Comparison of ENCODE assay signal across 9 cellular contexts in the genomic region with DNA sequence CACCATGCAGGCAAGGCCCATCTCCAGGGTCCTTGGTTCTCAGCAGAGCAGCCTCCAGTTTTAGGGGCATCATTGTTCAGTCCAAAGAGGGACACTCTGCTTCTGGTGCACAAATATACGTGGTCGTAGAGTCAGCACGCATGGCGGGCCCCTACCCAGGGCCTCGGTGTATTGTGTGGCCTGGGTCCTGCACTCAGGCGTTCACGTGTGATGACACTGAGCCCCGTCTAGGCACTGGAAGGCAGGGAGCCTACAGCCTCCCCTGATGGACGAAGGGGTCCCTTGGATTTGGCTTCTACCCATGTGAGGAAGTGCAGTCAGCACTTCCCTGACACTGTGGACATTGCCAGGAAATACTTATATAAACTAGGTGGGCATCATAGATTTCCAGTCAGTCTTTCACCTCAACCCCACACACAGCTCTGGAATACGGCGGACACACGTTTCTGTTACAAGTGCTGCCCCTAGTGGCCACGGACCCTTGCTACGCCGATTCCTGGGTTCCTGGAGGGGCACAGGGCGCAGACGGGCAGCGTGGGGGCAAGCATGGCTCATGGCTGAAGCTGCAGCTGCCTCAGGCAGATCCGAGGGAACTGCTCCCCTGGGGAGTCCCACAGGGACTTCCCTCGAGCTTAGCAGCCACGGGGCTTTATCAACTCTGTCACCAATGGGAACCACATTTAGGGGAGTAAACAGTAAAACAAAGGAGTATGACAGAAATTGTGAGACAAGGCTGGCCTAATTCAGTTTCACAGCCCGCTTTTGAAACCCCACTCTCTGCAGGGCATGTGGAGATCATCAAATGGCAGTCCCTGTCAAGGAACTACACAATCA. TPM values are rescaled to one million over a fixed set of nuclear protein-coding genes. Genes with fewer than 3 reads are reported as not detected.
DNase-seq lines count a peak whose midpoint lies in the region; ATAC-seq and TF ChIP-seq lines count a peak whose summit lies in the region.
"Had no signal": no experiment of that assay in that cellular context is flagged by ENCODE, and none has a peak within 500 bp of the region (broad histone marks: within the 10 kb centered on the region; RNA-seq: fewer than 3 reads in every experiment).

No MANE protein-coding gene starts in this region.

- H3K9me2 ChIP-seq in OCI-LY7 (ENCODE audit: insufficient read depth, low read length), result no peaks in the 10 kb centered on the region

- H4K20me1 ChIP-seq in BLaER1, result no peaks in the 10 kb centered on the region
- no peaks in the 10 kb centered on the region for H4K20me1 ChIP-seq in OCI-LY7 (ENCODE audit: insufficient read depth, low read length)

- H3K27me3 ChIP-seq in BLaER1 (no peaks in the 10 kb centered on the region), ovary (no peaks in the 10 kb centered on the region)

- peaks cover 25% of the 10 kb centered on the region for H3K4me1 ChIP-seq in BLaER1
- peaks cover 3% of the 10 kb centered on the region for H3K4me1 ChIP-seq in OCI-LY7 (ENCODE audit: insufficient read depth, low read length, poor library complexity, severe bottlenecking)
- H3K4me1 ChIP-seq in ovary (ENCODE audit: insufficient read depth), result no peaks in the 10 kb centered on the region

- TF ChIP-seq CTCF in OCI-LY7 (conservative IDR thresholded peaks at IDR 0.05; ENCODE audit: low read length) (peak; percentile 83), ovary (IDR thresholded peaks at IDR 0.05) (no peak)

- CTCF ChIA-PET in OCI-LY7 (lab: Charles Lee; ENCODE audit: unreplicated experiment), result no interaction called here

- no peak overlapping the region for H2AFZ ChIP-seq in OCI-LY7 (ENCODE audit: low read length)

- intact Hi-C loops in OCI-LY7 (cut with micrococcal nuclease; ENCODE audit: unreplicated experiment), result no loop called here
- intact Hi-C loops in ovary (cut with DNase I), result no loop called here

- H3K27ac ChIP-seq in BLaER1 (peak overlapping the region; percentile 43; the same call in 1 of the 2 replicates), OCI-LY7 (ENCODE audit: low read depth, low read length, poor library complexity, severe bottlenecking) (no peak overlapping the region), ovary (no peak overlapping the region)
- H3K27ac ChIP-seq: epithelial cell of prostate had no signal

- no peaks in the 10 kb centered on the region for H3K79me2 ChIP-seq in OCI-LY7 (ENCODE audit: insufficient read depth, low read depth, low read length)

- peaks cover 74% of the 10 kb centered on the region for H3K36me3 ChIP-seq in BLaER1
- H3K36me3 ChIP-seq in OCI-LY7 (ENCODE audit: insufficient read depth, low read length), result no peaks in the 10 kb centered on the region
- no peaks in the 10 kb centered on the region for H3K36me3 ChIP-seq in ovary

- POLR2A ChIA-PET in OCI-LY7 (lab: Charles Lee), result interaction anchor here (0.7 kb wide), 1 partner anchor 456 kb away, joined by 4 read pairs; no protein-coding TSS in a partner anchor

- 0 out of 2 replicates have a peak overlapping the region, but pooled peaks have one; percentile 15 for H3K9ac ChIP-seq in BLaER1

- no TSS peak for BruUV-seq in OCI-LY7 (replicated peaks; lab: Mats Ljungman, UMichigan)

- DNase-seq in OCI-LY7 (ENCODE audit: low spot score) (peak; percentile 54), iPS DF 19.7 (ENCODE audit: low read depth, low spot score) (peak; percentile 38), middle frontal gyrus (ENCODE audit: extremely low spot score, low spot score) (no peak), NCI-H1417 treated with DMSO at 0.1 percent for 48 hours (lab: John Stamatoyannopoulos, UW) (no peak), ovary (no peak), HPDE6-E6E7 (ENCODE audit: extremely low spot score) (no peak)

- 74 to 81% (median 76%) methylated on average over 21 to 22 of the region's 22 CpGs for WGBS in ovary, 3 donors

- H3K4me3 ChIP-seq in BLaER1 (no peak overlapping the region), OCI-LY7 (ENCODE audit: low read depth, low read length, poor library complexity, severe bottlenecking) (no peak overlapping the region), ovary (no peak overlapping the region)

- peak; percentile 65 for ATAC-seq in GM19351 (IDR thresholded peaks at IDR 0.05; ENCODE audit: unreplicated experiment)

- no peak for TF ChIP-seq POLR2A in ovary (IDR thresholded peaks at IDR 0.05)

- no peak for TF ChIP-seq EP300 in ovary (IDR thresholded peaks at IDR 0.05)

- H3K4me2 ChIP-seq in BLaER1 (peak overlapping the region; percentile 51), OCI-LY7 (ENCODE audit: low read length) (no peak overlapping the region)

- H3K9me3 ChIP-seq in BLaER1, result no peaks in the 10 kb centered on the region
- H3K9me3 ChIP-seq in OCI-LY7 (ENCODE audit: low read length), result no peaks in the 10 kb centered on the region
- no peaks in the 10 kb centered on the region for H3K9me3 ChIP-seq in ovary

RNA-seq across cellular contexts. Expression of a gene that starts 25.4 kb away (rescaled TPM):
- 1.1 and 1.7 TPM in 2 replicates for total RNA-seq in OCI-LY7 (2014; rRNA removed; shearing (Covaris generic))
- total RNA-seq in OCI-LY7 (2022) (2.4 and 2.6 TPM in 2 replicates), ovary (10 to 100 TPM in 2 of 7 donors, 1 to 10 TPM in 5; 6.2 to 13.9 (median 8.2) TPM)
- 1 to 10 TPM; 5.7 to 6.9 TPM for polyA plus RNA-seq in ovary

RNA-seq across cellular contexts. Expression of a gene that starts 39.3 kb away (rescaled TPM):
- total RNA-seq in OCI-LY7 (2014; rRNA removed; shearing (Covaris generic)), result 32.5 and 33.4 TPM in 2 replicates
- 47.3 and 48.1 TPM in 2 replicates for total RNA-seq in OCI-LY7 (2022)
- 10 to 100 TPM; 10.1 to 12.4 (median 12.2) TPM for total RNA-seq in ovary
- 1 to 10 TPM; 3.5 to 6.9 TPM for polyA plus RNA-seq in ovary

RNA-seq across cellular contexts. Expression of a gene that starts 54.5 kb away (rescaled TPM):
- not detected in 2 replicates for total RNA-seq in OCI-LY7 (2014; rRNA removed; shearing (Covaris generic))
- total RNA-seq in OCI-LY7 (2022), result not detected in 2 replicates
- total RNA-seq in ovary, result 10 to 100 TPM in 6 of 7 donors, 1 to 10 TPM in 1; 6.3 to 24.6 (median 22.6) TPM
- polyA plus RNA-seq in ovary, result 10 to 100 TPM; 15.0 to 16.2 TPM

Comparison
In these comparisons a context has a peak if more than half of its experiments do, and no peak if none do; other contexts are left out.
1. DNase-seq: peak in OCI-LY7 (single experiment) and iPS DF 19.7 (single experiment); none in middle frontal gyrus (single experiment), NCI-H1417 treated with DMSO at 0.1 percent for 48 hours (single experiment), ovary (0 of 5) and HPDE6-E6E7 (single experiment).
2. RNA of a gene that starts 54.5 kb away (total RNA-seq): 6.3 to 24.6 TPM in ovary; not detected in OCI-LY7; every median in the first group is over 4 times any median in the second.